ENCODE assay signal across 16 cellular contexts in genomic region chr17:44078412-44078811, GRCh38.
"Had no signal": no experiment of that assay in that cellular context is flagged by ENCODE, and none has a peak within 500 bp of the region (broad histone marks: within the 10 kb centered on the region; RNA-seq: fewer than 3 reads in every experiment).

No MANE protein-coding gene starts in this region.

- H3K27me3 ChIP-seq: ascending aorta, breast epithelium, ovary, tibial artery had no signal

- DNase-seq: activated CD4-positive, alpha-beta T cell treated with anti-CD3 and anti-CD28 coated beads, Interleukin-2, amount 50 U/mL, for 48 hours; activated CD8-positive, alpha-beta memory T cell treated with anti-CD3 and anti-CD28 coated beads, Interleukin-2, amount 10 ng/mL, durations not matched to agents 7 days and 5 days; activated naive CD4-positive, alpha-beta T cell treated with anti-CD3 and anti-CD28 coated beads, Interleukin-2, amount 10 ng/mL, durations not matched to agents 7 days and 5 days; activated T-cell treated with anti-CD3 and anti-CD28 coated beads, Interleukin-2, amount 50 U/mL, for 1 hour; head of caudate nucleus; immature natural killer cell; left cardiac atrium; stimulated activated CD4-positive, alpha-beta T cell treated with anti-CD3 and anti-CD28 coated beads, Interleukin-1b, Interleukin-23, amount 100 ng/mL, for 48 hours; T-cell; T1000; tibial artery had no signal

- H3K27ac ChIP-seq: ascending aorta, lower lobe of right lung, ovary, tibial artery had no signal

- H3K27me3 Mint-ChIP-seq: activated CD8-positive, alpha-beta memory T cell treated with anti-CD3 and anti-CD28 coated beads, Interleukin-2, amount 10 ng/mL, durations not matched to agents 7 days and 5 days; activated naive CD4-positive, alpha-beta T cell treated with anti-CD3 and anti-CD28 coated beads, Interleukin-2, amount 10 ng/mL, durations not matched to agents 7 days and 5 days; dendritic cell treated with granulocyte-macrophage colony-stimulating factor and Interleukin-4, amounts not matched to agents 40 ng/mL and 50 ng/mL, for 4 days; T-cell had no signal

- H3K9me3 ChIP-seq: ascending aorta, breast epithelium, lower lobe of right lung, ovary, tibial artery had no signal

- H3K4me1 Mint-ChIP-seq: activated CD8-positive, alpha-beta memory T cell treated with anti-CD3 and anti-CD28 coated beads, Interleukin-2, amount 10 ng/mL, durations not matched to agents 7 days and 5 days; activated naive CD4-positive, alpha-beta T cell treated with anti-CD3 and anti-CD28 coated beads, Interleukin-2, amount 10 ng/mL, durations not matched to agents 7 days and 5 days had no signal

- ATAC-seq: activated CD8-positive, alpha-beta memory T cell treated with anti-CD3 and anti-CD28 coated beads, Interleukin-2, amount 10 ng/mL, durations not matched to agents 7 days and 5 days; left cardiac atrium; T-cell had no signal

- H3K27ac Mint-ChIP-seq: activated CD8-positive, alpha-beta memory T cell treated with anti-CD3 and anti-CD28 coated beads, Interleukin-2, amount 10 ng/mL, durations not matched to agents 7 days and 5 days; activated naive CD4-positive, alpha-beta T cell treated with anti-CD3 and anti-CD28 coated beads, Interleukin-2, amount 10 ng/mL, durations not matched to agents 7 days and 5 days; immature natural killer cell; T-cell had no signal

- H3K36me3 Mint-ChIP-seq: activated CD8-positive, alpha-beta memory T cell treated with anti-CD3 and anti-CD28 coated beads, Interleukin-2, amount 10 ng/mL, durations not matched to agents 7 days and 5 days had no signal

- H3K36me3 ChIP-seq: ovary had no signal

- H3K4me3 ChIP-seq: ascending aorta, breast epithelium, lower lobe of right lung, ovary, tibial artery had no signal

- H3K4me3 Mint-ChIP-seq: activated CD8-positive, alpha-beta memory T cell treated with anti-CD3 and anti-CD28 coated beads, Interleukin-2, amount 10 ng/mL, durations not matched to agents 7 days and 5 days; activated naive CD4-positive, alpha-beta T cell treated with anti-CD3 and anti-CD28 coated beads, Interleukin-2, amount 10 ng/mL, durations not matched to agents 7 days and 5 days; dendritic cell treated with granulocyte-macrophage colony-stimulating factor and Interleukin-4, amounts not matched to agents 40 ng/mL and 50 ng/mL, for 4 days; immature natural killer cell; T-cell had no signal

- H3K4me1 ChIP-seq: ascending aorta, breast epithelium had no signal

- H3K9me3 Mint-ChIP-seq: activated naive CD4-positive, alpha-beta T cell treated with anti-CD3 and anti-CD28 coated beads, Interleukin-2, amount 10 ng/mL, durations not matched to agents 7 days and 5 days; dendritic cell treated with granulocyte-macrophage colony-stimulating factor and Interleukin-4, amounts not matched to agents 40 ng/mL and 50 ng/mL, for 4 days; immature natural killer cell; T-cell had no signal
